In the genomic region with DNA sequence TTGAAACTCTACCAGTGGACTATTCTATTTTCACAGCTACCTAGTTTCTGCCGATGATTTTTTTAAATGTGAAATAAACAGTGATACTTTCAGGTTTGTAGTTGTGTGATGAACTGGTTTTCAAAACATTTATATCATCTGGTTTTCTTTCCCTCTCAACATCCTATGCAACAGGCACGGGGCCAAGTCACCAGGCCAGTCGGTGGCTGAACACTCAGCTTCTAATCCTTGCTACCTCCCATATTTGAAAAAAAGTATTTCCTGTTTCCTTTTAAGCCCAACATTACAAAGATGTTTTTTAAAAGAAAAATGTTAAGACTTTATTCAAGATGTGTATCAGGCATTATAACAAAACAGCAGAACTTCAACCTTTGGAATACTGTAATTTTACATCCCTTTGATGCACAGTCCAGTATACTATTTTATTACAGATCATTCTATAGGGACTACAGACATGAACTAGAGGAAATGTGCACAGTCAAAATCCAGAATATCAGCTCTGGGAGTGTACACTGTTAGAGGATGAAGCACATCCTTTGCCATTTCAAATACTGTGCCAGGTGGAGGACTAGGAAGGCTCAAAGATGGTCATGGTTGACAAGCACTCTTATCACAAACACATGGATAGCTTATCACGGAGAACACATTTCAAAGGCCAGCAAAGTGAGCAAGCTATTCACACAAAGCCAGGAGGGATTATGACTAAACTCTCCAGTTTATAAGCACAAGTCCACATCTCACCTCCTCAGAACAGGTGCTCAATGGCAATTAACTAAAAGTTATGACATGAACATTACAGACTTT, we compare ENCODE assay signal across 1 cellular context.
TF ChIP-seq lines count a peak whose summit lies in the region.

No MANE protein-coding gene starts in this region.

TF ChIP-seq in K562, 482 proteins besides CTCF, POLR2A, EP300 and RAD21 (continued from another document and continues in another):
- TF ChIP-seq, protein P1, sequence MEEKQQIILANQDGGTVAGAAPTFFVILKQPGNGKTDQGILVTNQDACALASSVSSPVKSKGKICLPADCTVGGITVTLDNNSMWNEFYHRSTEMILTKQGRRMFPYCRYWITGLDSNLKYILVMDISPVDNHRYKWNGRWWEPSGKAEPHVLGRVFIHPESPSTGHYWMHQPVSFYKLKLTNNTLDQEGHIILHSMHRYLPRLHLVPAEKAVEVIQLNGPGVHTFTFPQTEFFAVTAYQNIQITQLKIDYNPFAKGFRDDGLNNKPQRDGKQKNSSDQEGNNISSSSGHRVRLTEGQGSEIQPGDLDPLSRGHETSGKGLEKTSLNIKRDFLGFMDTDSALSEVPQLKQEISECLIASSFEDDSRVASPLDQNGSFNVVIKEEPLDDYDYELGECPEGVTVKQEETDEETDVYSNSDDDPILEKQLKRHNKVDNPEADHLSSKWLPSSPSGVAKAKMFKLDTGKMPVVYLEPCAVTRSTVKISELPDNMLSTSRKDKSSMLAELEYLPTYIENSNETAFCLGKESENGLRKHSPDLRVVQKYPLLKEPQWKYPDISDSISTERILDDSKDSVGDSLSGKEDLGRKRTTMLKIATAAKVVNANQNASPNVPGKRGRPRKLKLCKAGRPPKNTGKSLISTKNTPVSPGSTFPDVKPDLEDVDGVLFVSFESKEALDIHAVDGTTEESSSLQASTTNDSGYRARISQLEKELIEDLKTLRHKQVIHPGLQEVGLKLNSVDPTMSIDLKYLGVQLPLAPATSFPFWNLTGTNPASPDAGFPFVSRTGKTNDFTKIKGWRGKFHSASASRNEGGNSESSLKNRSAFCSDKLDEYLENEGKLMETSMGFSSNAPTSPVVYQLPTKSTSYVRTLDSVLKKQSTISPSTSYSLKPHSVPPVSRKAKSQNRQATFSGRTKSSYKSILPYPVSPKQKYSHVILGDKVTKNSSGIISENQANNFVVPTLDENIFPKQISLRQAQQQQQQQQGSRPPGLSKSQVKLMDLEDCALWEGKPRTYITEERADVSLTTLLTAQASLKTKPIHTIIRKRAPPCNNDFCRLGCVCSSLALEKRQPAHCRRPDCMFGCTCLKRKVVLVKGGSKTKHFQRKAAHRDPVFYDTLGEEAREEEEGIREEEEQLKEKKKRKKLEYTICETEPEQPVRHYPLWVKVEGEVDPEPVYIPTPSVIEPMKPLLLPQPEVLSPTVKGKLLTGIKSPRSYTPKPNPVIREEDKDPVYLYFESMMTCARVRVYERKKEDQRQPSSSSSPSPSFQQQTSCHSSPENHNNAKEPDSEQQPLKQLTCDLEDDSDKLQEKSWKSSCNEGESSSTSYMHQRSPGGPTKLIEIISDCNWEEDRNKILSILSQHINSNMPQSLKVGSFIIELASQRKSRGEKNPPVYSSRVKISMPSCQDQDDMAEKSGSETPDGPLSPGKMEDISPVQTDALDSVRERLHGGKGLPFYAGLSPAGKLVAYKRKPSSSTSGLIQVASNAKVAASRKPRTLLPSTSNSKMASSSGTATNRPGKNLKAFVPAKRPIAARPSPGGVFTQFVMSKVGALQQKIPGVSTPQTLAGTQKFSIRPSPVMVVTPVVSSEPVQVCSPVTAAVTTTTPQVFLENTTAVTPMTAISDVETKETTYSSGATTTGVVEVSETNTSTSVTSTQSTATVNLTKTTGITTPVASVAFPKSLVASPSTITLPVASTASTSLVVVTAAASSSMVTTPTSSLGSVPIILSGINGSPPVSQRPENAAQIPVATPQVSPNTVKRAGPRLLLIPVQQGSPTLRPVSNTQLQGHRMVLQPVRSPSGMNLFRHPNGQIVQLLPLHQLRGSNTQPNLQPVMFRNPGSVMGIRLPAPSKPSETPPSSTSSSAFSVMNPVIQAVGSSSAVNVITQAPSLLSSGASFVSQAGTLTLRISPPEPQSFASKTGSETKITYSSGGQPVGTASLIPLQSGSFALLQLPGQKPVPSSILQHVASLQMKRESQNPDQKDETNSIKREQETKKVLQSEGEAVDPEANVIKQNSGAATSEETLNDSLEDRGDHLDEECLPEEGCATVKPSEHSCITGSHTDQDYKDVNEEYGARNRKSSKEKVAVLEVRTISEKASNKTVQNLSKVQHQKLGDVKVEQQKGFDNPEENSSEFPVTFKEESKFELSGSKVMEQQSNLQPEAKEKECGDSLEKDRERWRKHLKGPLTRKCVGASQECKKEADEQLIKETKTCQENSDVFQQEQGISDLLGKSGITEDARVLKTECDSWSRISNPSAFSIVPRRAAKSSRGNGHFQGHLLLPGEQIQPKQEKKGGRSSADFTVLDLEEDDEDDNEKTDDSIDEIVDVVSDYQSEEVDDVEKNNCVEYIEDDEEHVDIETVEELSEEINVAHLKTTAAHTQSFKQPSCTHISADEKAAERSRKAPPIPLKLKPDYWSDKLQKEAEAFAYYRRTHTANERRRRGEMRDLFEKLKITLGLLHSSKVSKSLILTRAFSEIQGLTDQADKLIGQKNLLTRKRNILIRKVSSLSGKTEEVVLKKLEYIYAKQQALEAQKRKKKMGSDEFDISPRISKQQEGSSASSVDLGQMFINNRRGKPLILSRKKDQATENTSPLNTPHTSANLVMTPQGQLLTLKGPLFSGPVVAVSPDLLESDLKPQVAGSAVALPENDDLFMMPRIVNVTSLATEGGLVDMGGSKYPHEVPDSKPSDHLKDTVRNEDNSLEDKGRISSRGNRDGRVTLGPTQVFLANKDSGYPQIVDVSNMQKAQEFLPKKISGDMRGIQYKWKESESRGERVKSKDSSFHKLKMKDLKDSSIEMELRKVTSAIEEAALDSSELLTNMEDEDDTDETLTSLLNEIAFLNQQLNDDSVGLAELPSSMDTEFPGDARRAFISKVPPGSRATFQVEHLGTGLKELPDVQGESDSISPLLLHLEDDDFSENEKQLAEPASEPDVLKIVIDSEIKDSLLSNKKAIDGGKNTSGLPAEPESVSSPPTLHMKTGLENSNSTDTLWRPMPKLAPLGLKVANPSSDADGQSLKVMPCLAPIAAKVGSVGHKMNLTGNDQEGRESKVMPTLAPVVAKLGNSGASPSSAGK (IDR thresholded peaks at IDR 0.05) = 0 out of 2 replicates have a peak, but pooled peaks have one; percentile 18
- TF ChIP-seq, protein P2, sequence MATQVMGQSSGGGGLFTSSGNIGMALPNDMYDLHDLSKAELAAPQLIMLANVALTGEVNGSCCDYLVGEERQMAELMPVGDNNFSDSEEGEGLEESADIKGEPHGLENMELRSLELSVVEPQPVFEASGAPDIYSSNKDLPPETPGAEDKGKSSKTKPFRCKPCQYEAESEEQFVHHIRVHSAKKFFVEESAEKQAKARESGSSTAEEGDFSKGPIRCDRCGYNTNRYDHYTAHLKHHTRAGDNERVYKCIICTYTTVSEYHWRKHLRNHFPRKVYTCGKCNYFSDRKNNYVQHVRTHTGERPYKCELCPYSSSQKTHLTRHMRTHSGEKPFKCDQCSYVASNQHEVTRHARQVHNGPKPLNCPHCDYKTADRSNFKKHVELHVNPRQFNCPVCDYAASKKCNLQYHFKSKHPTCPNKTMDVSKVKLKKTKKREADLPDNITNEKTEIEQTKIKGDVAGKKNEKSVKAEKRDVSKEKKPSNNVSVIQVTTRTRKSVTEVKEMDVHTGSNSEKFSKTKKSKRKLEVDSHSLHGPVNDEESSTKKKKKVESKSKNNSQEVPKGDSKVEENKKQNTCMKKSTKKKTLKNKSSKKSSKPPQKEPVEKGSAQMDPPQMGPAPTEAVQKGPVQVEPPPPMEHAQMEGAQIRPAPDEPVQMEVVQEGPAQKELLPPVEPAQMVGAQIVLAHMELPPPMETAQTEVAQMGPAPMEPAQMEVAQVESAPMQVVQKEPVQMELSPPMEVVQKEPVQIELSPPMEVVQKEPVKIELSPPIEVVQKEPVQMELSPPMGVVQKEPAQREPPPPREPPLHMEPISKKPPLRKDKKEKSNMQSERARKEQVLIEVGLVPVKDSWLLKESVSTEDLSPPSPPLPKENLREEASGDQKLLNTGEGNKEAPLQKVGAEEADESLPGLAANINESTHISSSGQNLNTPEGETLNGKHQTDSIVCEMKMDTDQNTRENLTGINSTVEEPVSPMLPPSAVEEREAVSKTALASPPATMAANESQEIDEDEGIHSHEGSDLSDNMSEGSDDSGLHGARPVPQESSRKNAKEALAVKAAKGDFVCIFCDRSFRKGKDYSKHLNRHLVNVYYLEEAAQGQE (CRISPR knock-in tag; IDR thresholded peaks at IDR 0.05; ENCODE audit: low read depth) = no peak
- TF ChIP-seq NFRKB (IDR thresholded peaks at IDR 0.05; ENCODE audit: low read depth) = no peak
- peak; percentile 81 for TF ChIP-seq HLTF (IDR thresholded peaks at IDR 0.05)
- TF ChIP-seq, protein P3, sequence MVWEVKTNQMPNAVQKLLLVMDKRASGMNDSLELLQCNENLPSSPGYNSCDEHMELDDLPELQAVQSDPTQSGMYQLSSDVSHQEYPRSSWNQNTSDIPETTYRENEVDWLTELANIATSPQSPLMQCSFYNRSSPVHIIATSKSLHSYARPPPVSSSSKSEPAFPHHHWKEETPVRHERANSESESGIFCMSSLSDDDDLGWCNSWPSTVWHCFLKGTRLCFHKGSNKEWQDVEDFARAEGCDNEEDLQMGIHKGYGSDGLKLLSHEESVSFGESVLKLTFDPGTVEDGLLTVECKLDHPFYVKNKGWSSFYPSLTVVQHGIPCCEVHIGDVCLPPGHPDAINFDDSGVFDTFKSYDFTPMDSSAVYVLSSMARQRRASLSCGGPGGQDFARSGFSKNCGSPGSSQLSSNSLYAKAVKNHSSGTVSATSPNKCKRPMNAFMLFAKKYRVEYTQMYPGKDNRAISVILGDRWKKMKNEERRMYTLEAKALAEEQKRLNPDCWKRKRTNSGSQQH (CRISPR knock-in tag; IDR thresholded peaks at IDR 0.05) = no peak
- no peak for TF ChIP-seq ZNF445 (CRISPR knock-in tag; IDR thresholded peaks at IDR 0.05; ENCODE audit: low read depth)
- no peak for TF ChIP-seq ZNF551 (CRISPR knock-in tag; IDR thresholded peaks at IDR 0.05)
- TF ChIP-seq ELF2 (CRISPR knock-in tag; IDR thresholded peaks at IDR 0.05) = no peak
- TF ChIP-seq NCOR1 (IDR thresholded peaks at IDR 0.05) = peak; percentile 95
- no peak for TF ChIP-seq ZNF780A (CRISPR knock-in tag; IDR thresholded peaks at IDR 0.05)
- TF ChIP-seq, protein P4, sequence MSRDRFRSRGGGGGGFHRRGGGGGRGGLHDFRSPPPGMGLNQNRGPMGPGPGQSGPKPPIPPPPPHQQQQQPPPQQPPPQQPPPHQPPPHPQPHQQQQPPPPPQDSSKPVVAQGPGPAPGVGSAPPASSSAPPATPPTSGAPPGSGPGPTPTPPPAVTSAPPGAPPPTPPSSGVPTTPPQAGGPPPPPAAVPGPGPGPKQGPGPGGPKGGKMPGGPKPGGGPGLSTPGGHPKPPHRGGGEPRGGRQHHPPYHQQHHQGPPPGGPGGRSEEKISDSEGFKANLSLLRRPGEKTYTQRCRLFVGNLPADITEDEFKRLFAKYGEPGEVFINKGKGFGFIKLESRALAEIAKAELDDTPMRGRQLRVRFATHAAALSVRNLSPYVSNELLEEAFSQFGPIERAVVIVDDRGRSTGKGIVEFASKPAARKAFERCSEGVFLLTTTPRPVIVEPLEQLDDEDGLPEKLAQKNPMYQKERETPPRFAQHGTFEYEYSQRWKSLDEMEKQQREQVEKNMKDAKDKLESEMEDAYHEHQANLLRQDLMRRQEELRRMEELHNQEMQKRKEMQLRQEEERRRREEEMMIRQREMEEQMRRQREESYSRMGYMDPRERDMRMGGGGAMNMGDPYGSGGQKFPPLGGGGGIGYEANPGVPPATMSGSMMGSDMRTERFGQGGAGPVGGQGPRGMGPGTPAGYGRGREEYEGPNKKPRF (IDR thresholded peaks at IDR 0.05; ENCODE audit: low read depth, low read length) = no peak
- no peak for TF ChIP-seq SIRT6 (IDR thresholded peaks at IDR 0.05; ENCODE audit: low read depth, low read length)
- TF ChIP-seq ZNF232 (CRISPR knock-in tag; IDR thresholded peaks at IDR 0.05) = no peak
- TF ChIP-seq, protein P5, sequence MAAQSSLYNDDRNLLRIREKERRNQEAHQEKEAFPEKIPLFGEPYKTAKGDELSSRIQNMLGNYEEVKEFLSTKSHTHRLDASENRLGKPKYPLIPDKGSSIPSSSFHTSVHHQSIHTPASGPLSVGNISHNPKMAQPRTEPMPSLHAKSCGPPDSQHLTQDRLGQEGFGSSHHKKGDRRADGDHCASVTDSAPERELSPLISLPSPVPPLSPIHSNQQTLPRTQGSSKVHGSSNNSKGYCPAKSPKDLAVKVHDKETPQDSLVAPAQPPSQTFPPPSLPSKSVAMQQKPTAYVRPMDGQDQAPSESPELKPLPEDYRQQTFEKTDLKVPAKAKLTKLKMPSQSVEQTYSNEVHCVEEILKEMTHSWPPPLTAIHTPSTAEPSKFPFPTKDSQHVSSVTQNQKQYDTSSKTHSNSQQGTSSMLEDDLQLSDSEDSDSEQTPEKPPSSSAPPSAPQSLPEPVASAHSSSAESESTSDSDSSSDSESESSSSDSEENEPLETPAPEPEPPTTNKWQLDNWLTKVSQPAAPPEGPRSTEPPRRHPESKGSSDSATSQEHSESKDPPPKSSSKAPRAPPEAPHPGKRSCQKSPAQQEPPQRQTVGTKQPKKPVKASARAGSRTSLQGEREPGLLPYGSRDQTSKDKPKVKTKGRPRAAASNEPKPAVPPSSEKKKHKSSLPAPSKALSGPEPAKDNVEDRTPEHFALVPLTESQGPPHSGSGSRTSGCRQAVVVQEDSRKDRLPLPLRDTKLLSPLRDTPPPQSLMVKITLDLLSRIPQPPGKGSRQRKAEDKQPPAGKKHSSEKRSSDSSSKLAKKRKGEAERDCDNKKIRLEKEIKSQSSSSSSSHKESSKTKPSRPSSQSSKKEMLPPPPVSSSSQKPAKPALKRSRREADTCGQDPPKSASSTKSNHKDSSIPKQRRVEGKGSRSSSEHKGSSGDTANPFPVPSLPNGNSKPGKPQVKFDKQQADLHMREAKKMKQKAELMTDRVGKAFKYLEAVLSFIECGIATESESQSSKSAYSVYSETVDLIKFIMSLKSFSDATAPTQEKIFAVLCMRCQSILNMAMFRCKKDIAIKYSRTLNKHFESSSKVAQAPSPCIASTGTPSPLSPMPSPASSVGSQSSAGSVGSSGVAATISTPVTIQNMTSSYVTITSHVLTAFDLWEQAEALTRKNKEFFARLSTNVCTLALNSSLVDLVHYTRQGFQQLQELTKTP (IDR thresholded peaks at IDR 0.05; ENCODE audit: low read depth in 1 of 2, partially characterized antibody in 2 of 2) = peak; percentile 50 to 60
- no peak for TF ChIP-seq TBP (optimal IDR thresholded peaks at IDR 0.05; ENCODE audit: low read depth, low read length)
- TF ChIP-seq, protein P6, sequence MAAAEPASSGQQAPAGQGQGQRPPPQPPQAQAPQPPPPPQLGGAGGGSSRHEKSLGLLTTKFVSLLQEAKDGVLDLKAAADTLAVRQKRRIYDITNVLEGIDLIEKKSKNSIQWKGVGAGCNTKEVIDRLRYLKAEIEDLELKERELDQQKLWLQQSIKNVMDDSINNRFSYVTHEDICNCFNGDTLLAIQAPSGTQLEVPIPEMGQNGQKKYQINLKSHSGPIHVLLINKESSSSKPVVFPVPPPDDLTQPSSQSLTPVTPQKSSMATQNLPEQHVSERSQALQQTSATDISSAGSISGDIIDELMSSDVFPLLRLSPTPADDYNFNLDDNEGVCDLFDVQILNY (CRISPR knock-in tag; IDR thresholded peaks at IDR 0.05) = no peak
- TF ChIP-seq BCOR (IDR thresholded peaks at IDR 0.05) = peak; percentile 50; the same call in 1 of the 2 replicates
- TF ChIP-seq ERF (CRISPR knock-in tag; IDR thresholded peaks at IDR 0.05) = no peak
- TF ChIP-seq FIP1L1 (IDR thresholded peaks at IDR 0.05; ENCODE audit: low read depth, low read length, poor library complexity, severe bottlenecking) = no peak
- 0 out of 2 replicates have a peak, but pooled peaks have one; percentile 76 for TF ChIP-seq ZNF583 (CRISPR knock-in tag; IDR thresholded peaks at IDR 0.05)
- no peak for TF ChIP-seq ZFP36 (IDR thresholded peaks at IDR 0.05; ENCODE audit: low read depth, low read length, partially characterized antibody)
- TF ChIP-seq ZBTB8A (IDR thresholded peaks at IDR 0.05; ENCODE audit: partially characterized antibody) = no peak
- TF ChIP-seq ZNF408 (CRISPR knock-in tag; IDR thresholded peaks at IDR 0.05; ENCODE audit: low read depth) = no peak
- no peak for TF ChIP-seq PCBP2 (IDR thresholded peaks at IDR 0.05; ENCODE audit: low read depth, low read length, poor library complexity, severe bottlenecking)
- peak; percentile 66 for TF ChIP-seq NEUROD1 (IDR thresholded peaks at IDR 0.05; ENCODE audit: borderline replicate concordance, low read depth, low read length, partially characterized antibody)
